Comparison of ENCODE assay signal across 8 cellular contexts in genomic region chr16:80948886-80949502, GRCh38. TPM values are rescaled to one million over a fixed set of nuclear protein-coding genes. Genes with fewer than 3 reads are reported as not detected.
A peak's percentile ranks its signal among the peaks of the same experiment; 100 is the strongest.
DNase-seq lines count a peak whose midpoint lies in the region; ATAC-seq and TF ChIP-seq lines count a peak whose summit lies in the region.

No MANE protein-coding gene starts in this region.

- H3K4me1 ChIP-seq in Loucy (ENCODE audit: insufficient read depth, low read length, poor library complexity, severe bottlenecking): no peaks in the 10 kb centered on the region

- H3K27me3 Mint-ChIP-seq in activated T-cell treated with anti-CD3 and anti-CD28 coated beads, Interleukin-2, amount 50 U/mL, for 24 hours: peaks cover 31% of the 10 kb centered on the region
- H3K27me3 Mint-ChIP-seq in activated T-cell treated with anti-CD3 and anti-CD28 coated beads, Interleukin-2, amount 50 U/mL, for 4 hours (ENCODE audit: low read depth): peaks cover 17% of the 10 kb centered on the region
- peaks cover 18% of the 10 kb centered on the region for H3K27me3 Mint-ChIP-seq in activated naive CD8-positive, alpha-beta T cell treated with anti-CD3 and anti-CD28 coated beads, Interleukin-2, amount 50 U/mL, for 24 hours
- peaks cover 17% of the 10 kb centered on the region for H3K27me3 Mint-ChIP-seq in stimulated activated naive CD8-positive, alpha-beta T cell treated with anti-CD3 and anti-CD28 coated beads, Interleukin-15, Interleukin-2, amounts not matched to agents 100 ng/mL and 50 ng/mL, for 24 hours

- no peaks in the 10 kb centered on the region for H3K27me3 ChIP-seq in Loucy (ENCODE audit: insufficient read depth, low read length, poor library complexity, severe bottlenecking)

- H3K4me2 ChIP-seq in Loucy (ENCODE audit: low read depth, low read length, poor library complexity, severe bottlenecking): no peak overlapping the region

- no peaks in the 10 kb centered on the region for H3K36me3 Mint-ChIP-seq in activated T-cell treated with anti-CD3 and anti-CD28 coated beads, Interleukin-2, amount 50 U/mL, for 24 hours (ENCODE audit: low read depth)
- H3K36me3 Mint-ChIP-seq in activated T-cell treated with anti-CD3 and anti-CD28 coated beads, Interleukin-2, amount 50 U/mL, for 4 hours (ENCODE audit: insufficient read depth): no peaks in the 10 kb centered on the region
- no peaks in the 10 kb centered on the region for H3K36me3 Mint-ChIP-seq in activated naive CD8-positive, alpha-beta T cell treated with anti-CD3 and anti-CD28 coated beads, Interleukin-2, amount 50 U/mL, for 24 hours (ENCODE audit: low read depth)
- H3K36me3 Mint-ChIP-seq in stimulated activated naive CD8-positive, alpha-beta T cell treated with anti-CD3 and anti-CD28 coated beads, Interleukin-15, Interleukin-2, amounts not matched to agents 100 ng/mL and 50 ng/mL, for 24 hours (ENCODE audit: low read depth): no peaks in the 10 kb centered on the region

- peaks cover 4% of the 10 kb centered on the region for H3K9me3 Mint-ChIP-seq in activated T-cell treated with anti-CD3 and anti-CD28 coated beads, Interleukin-2, amount 50 U/mL, for 24 hours
- H3K9me3 Mint-ChIP-seq in activated T-cell treated with anti-CD3 and anti-CD28 coated beads, Interleukin-2, amount 50 U/mL, for 4 hours: peaks cover 7% of the 10 kb centered on the region
- H3K9me3 Mint-ChIP-seq in activated naive CD8-positive, alpha-beta T cell treated with anti-CD3 and anti-CD28 coated beads, Interleukin-2, amount 50 U/mL, for 24 hours: peaks cover 15% of the 10 kb centered on the region
- peaks cover 6% of the 10 kb centered on the region for H3K9me3 Mint-ChIP-seq in stimulated activated naive CD8-positive, alpha-beta T cell treated with anti-CD3 and anti-CD28 coated beads, Interleukin-15, Interleukin-2, amounts not matched to agents 100 ng/mL and 50 ng/mL, for 24 hours

- H3K9me3 ChIP-seq in Loucy (ENCODE audit: insufficient read depth, low read depth, low read length): no peaks in the 10 kb centered on the region

- no peak overlapping the region for H3K27ac Mint-ChIP-seq in activated T-cell treated with anti-CD3 and anti-CD28 coated beads, Interleukin-2, amount 50 U/mL, for 24 hours
- no peak overlapping the region for H3K27ac Mint-ChIP-seq in activated naive CD8-positive, alpha-beta T cell treated with anti-CD3 and anti-CD28 coated beads, Interleukin-2, amount 50 U/mL, for 24 hours
- peak overlapping the region; percentile 55 for H3K27ac Mint-ChIP-seq in stimulated activated naive CD8-positive, alpha-beta T cell treated with anti-CD3 and anti-CD28 coated beads, Interleukin-15, Interleukin-2, amounts not matched to agents 100 ng/mL and 50 ng/mL, for 24 hours

- no peak overlapping the region for H3K4me3 Mint-ChIP-seq in activated T-cell treated with anti-CD3 and anti-CD28 coated beads, Interleukin-2, amount 50 U/mL, for 24 hours
- H3K4me3 Mint-ChIP-seq in activated T-cell treated with anti-CD3 and anti-CD28 coated beads, Interleukin-2, amount 50 U/mL, for 4 hours: no peak overlapping the region
- H3K4me3 Mint-ChIP-seq in activated naive CD8-positive, alpha-beta T cell treated with anti-CD3 and anti-CD28 coated beads, Interleukin-2, amount 50 U/mL, for 24 hours: no peak overlapping the region
- H3K4me3 Mint-ChIP-seq in stimulated activated naive CD8-positive, alpha-beta T cell treated with anti-CD3 and anti-CD28 coated beads, Interleukin-15, Interleukin-2, amounts not matched to agents 100 ng/mL and 50 ng/mL, for 24 hours: no peak overlapping the region

- H3K4me3 ChIP-seq in Loucy (ENCODE audit: low read length, poor library complexity, severe bottlenecking): no peak overlapping the region

- H3K36me3 ChIP-seq in Loucy (ENCODE audit: insufficient read depth, low read length): no peaks in the 10 kb centered on the region

- H3K4me1 Mint-ChIP-seq in activated T-cell treated with anti-CD3 and anti-CD28 coated beads, Interleukin-2, amount 50 U/mL, for 24 hours (ENCODE audit: low read depth): peaks cover 20% of the 10 kb centered on the region
- H3K4me1 Mint-ChIP-seq in activated T-cell treated with anti-CD3 and anti-CD28 coated beads, Interleukin-2, amount 50 U/mL, for 4 hours (ENCODE audit: low read depth): peaks cover 5% of the 10 kb centered on the region
- peaks cover 24% of the 10 kb centered on the region for H3K4me1 Mint-ChIP-seq in activated naive CD8-positive, alpha-beta T cell treated with anti-CD3 and anti-CD28 coated beads, Interleukin-2, amount 50 U/mL, for 24 hours
- peaks cover 20% of the 10 kb centered on the region for H3K4me1 Mint-ChIP-seq in stimulated activated naive CD8-positive, alpha-beta T cell treated with anti-CD3 and anti-CD28 coated beads, Interleukin-15, Interleukin-2, amounts not matched to agents 100 ng/mL and 50 ng/mL, for 24 hours (ENCODE audit: low read depth)

- ATAC-seq in activated T-cell treated with anti-CD3 and anti-CD28 coated beads, Interleukin-2, amount 50 U/mL, for 4 hours: no peak
- ATAC-seq in activated naive CD8-positive, alpha-beta T cell treated with anti-CD3 and anti-CD28 coated beads, Interleukin-2, amount 50 U/mL, for 24 hours: peak; percentile 39
- no peak for ATAC-seq in HG03442 (IDR thresholded peaks at IDR 0.05; ENCODE audit: unreplicated experiment)

- no peaks in the 10 kb centered on the region for H3F3A ChIP-seq in Loucy (ENCODE audit: low read depth)

- peak; percentile 45 for DNase-seq in activated T-cell treated with anti-CD3 and anti-CD28 coated beads, Interleukin-2, amount 50 U/mL, for 24 hours
- no peak for DNase-seq in activated T-cell treated with anti-CD3 and anti-CD28 coated beads, Interleukin-2, amount 50 U/mL, for 4 hours
- peak; percentile 52 for DNase-seq in activated naive CD8-positive, alpha-beta T cell treated with anti-CD3 and anti-CD28 coated beads, Interleukin-2, amount 50 U/mL, for 24 hours
- DNase-seq in iris pigment epithelial cell (ENCODE audit: low read depth): peak; percentile 46
- DNase-seq in NCI-H2107 (lab: John Stamatoyannopoulos, UW): no peak

- no peaks in the 10 kb centered on the region for H3K79me2 ChIP-seq in Loucy (ENCODE audit: insufficient read depth, low read length)

- H3K9ac ChIP-seq in Loucy (ENCODE audit: low read depth, low read length, poor library complexity, severe bottlenecking): no peak overlapping the region

- no peak overlapping the region for H2AFZ ChIP-seq in Loucy (ENCODE audit: low read length)

- H3K9me2 ChIP-seq in Loucy (replicated peaks; ENCODE audit: low read depth, low read length): no peaks in the 10 kb centered on the region

- peak; percentile 64 for TF ChIP-seq CTCF in Loucy (conservative IDR thresholded peaks at IDR 0.05; ENCODE audit: low read length)

- H4K20me1 ChIP-seq in Loucy (ENCODE audit: insufficient read depth, low read length, poor library complexity, severe bottlenecking): no peaks in the 10 kb centered on the region

RNA-seq across cellular contexts. Expression of gene CMC2, which starts 57.7 kb away (rescaled TPM):
- total RNA-seq in activated T-cell treated with anti-CD3 and anti-CD28 coated beads, Interleukin-2, amount 50 U/mL, for 4 hours: 100 to 1,000 TPM; 106 to 112 (median 109) TPM

RNA-seq across cellular contexts. Expression of gene CENPN, which starts 58.0 kb away (rescaled TPM):
- total RNA-seq in activated T-cell treated with anti-CD3 and anti-CD28 coated beads, Interleukin-2, amount 50 U/mL, for 4 hours: 10 to 100 TPM; 36.0 to 43.4 (median 42.4) TPM

Comparison
In these comparisons a context has a peak if more than half of its experiments do, and no peak if none do; other contexts are left out.
1. DNase-seq: peak in activated T-cell treated with anti-CD3 and anti-CD28 coated beads, Interleukin-2, amount 50 U/mL, for 24 hours (single experiment), activated naive CD8-positive, alpha-beta T cell treated with anti-CD3 and anti-CD28 coated beads, Interleukin-2, amount 50 U/mL, for 24 hours (single experiment) and iris pigment epithelial cell (single experiment); none in activated T-cell treated with anti-CD3 and anti-CD28 coated beads, Interleukin-2, amount 50 U/mL, for 4 hours (single experiment) and NCI-H2107 (single experiment).